Comparison of ENCODE assay signal across 34 cellular contexts in genomic region chr12:102399653-102400052, GRCh38.
"Had no signal": no experiment of that assay in that cellular context is flagged by ENCODE, and none has a peak within 500 bp of the region (broad histone marks: within the 10 kb centered on the region; RNA-seq: fewer than 3 reads in every experiment).

No MANE protein-coding gene starts in this region.

- DNase-seq: Karpas-422, Kasumi-1, MG63, MM.1S, MV-4-11, NCI-H1048, NCI-H1092, NCI-H1092 treated with DMSO at 0.1 percent for 48 hours, NCI-H1105, NCI-H1105 treated with DMSO at 0.1 percent for 48 hours, NCI-H1417, NCI-H1417 treated with DMSO at 0.1 percent for 48 hours, NCI-H1436, NCI-H1436 treated with DMSO at 0.1 percent for 48 hours, NCI-H146, NCI-H1694, NCI-H1694 treated with DMSO at 0.1 percent for 48 hours, NCI-H187, NCI-H187 treated with DMSO at 0.1 percent for 48 hours, NCI-H1930, NCI-H2029, NCI-H2029 treated with DMSO at 0.1 percent for 48 hours, NCI-H2081, NCI-H2081 treated with DMSO at 0.1 percent for 48 hours, NCI-H2107, NCI-H2171, NCI-H2171 treated with DMSO at 0.1 percent for 48 hours, NCI-H2227 treated with DMSO at 0.1 percent for 48 hours, NCI-H226, NCI-H345, NCI-H446, NCI-H446 treated with DMSO at 0.1 percent for 48 hours, NCI-H510A, NCI-H510A treated with DMSO at 0.1 percent for 48 hours had no signal

- H3K27me3 ChIP-seq: MG63 had no signal

- H3K36me3 ChIP-seq: MG63 had no signal

- H3K4me3 ChIP-seq: MG63 had no signal

- H3K9me3 ChIP-seq: MG63 had no signal
